9 cellular contexts compared by ENCODE assay signal in the genomic region with DNA sequence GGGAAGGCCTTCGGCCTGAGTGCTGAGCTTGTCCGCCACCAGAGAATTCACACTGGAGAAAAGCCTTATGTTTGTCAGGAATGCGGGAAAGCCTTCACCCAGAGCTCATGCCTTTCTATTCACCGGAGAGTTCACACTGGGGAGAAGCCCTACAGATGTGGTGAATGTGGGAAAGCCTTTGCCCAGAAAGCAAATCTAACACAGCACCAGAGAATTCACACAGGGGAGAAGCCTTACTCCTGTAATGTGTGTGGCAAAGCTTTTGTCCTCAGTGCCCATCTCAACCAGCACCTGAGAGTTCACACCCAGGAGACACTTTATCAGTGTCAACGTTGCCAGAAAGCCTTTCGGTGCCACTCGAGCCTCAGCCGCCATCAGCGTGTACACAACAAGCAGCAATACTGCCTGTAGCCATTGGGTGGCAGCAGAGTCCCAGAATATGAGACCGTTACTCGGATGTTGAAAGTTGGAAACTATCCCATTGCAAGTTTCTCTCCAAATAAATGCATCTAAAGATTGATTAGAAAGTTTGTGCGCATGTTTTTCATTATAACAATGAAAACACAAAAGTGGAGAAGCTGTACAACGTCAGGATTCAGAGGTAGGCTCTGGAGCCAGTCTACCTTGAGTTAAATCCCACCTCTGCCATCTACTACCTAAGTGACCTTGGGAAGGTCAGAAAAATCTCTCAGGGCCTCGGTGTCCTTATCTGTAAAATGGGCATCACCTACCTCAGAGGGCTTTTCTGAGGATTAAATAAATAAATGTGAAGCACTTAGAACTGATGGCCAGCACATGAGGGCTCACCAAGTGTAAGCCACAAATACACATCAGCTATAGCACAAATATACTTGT. TPM values are rescaled to one million over a fixed set of nuclear protein-coding genes. Genes with fewer than 3 reads are reported as not detected.
A peak's percentile ranks its signal among the peaks of the same experiment; 100 is the strongest.
DNase-seq lines count a peak whose midpoint lies in the region; ATAC-seq, FAIRE-seq and TF ChIP-seq lines count a peak whose summit lies in the region.
"Had no signal": no experiment of that assay in that cellular context is flagged by ENCODE, and none has a peak within 500 bp of the region (broad histone marks: within the 10 kb centered on the region; RNA-seq: fewer than 3 reads in every experiment).

No MANE protein-coding gene starts in this region.

- H3K36me3 ChIP-seq in DOHH2 (ENCODE audit: control insufficient read depth, low read length): peaks cover 64% of the 10 kb centered on the region

- no peak for TF ChIP-seq POLR2A in GM12891 (IDR thresholded peaks at IDR 0.05; ENCODE audit: low read depth, low read length)

- H3K79me2 ChIP-seq in DOHH2 (ENCODE audit: control insufficient read depth, low read length): no peaks in the 10 kb centered on the region

- ATAC-seq in left cardiac atrium: no peak
- ATAC-seq in GM21717 (IDR thresholded peaks at IDR 0.05; ENCODE audit: unreplicated experiment): no peak

- DNase-seq in NCI-H226 (peak; percentile 16), left cardiac atrium (peak; percentile 72), GM12891 (ENCODE audit: insufficient read length, low spot score) (no peak), GOT3 (lab: John Stamatoyannopoulos, UW) (no peak)
- DNase-seq in activated T-helper 1 cell treated with anti-CD3 and anti-CD28 coated beads, Interleukin-2, amount 50 U/mL, for 16 hours (ENCODE audit: low read depth in 1 of 2, low spot score in 1 of 2): peak; percentile 28 to 31
- DNase-seq in stimulated activated CD4-positive, alpha-beta T cell treated with anti-CD3 and anti-CD28 coated beads, Interleukin-12 subunit alpha, Interleukin-12 subunit beta, amount 100 ng/mL, for 4 hours: peak; percentile 56

- H3K27me3 ChIP-seq in DOHH2 (ENCODE audit: control insufficient read depth, low read length): 0 out of 2 replicates have a peak, but pooled peaks cover 2% of the 10 kb centered on the region

- H3K4me3 ChIP-seq in DOHH2 (ENCODE audit: low read length): no peak overlapping the region

- H3K9me2 ChIP-seq in DOHH2 (replicated peaks; ENCODE audit: control insufficient read depth, low read length): no peaks in the 10 kb centered on the region

- no peaks in the 10 kb centered on the region for H4K20me1 ChIP-seq in DOHH2 (ENCODE audit: control insufficient read depth, insufficient read depth, low read depth, low read length)

- peaks cover 31% of the 10 kb centered on the region; the same call in 1 of the 2 replicates for H3K9me3 ChIP-seq in DOHH2 (ENCODE audit: control insufficient read depth, insufficient read depth, low read length)

- no peak overlapping the region for H3K27ac ChIP-seq in DOHH2 (ENCODE audit: low read depth, low read length)

- no peaks in the 10 kb centered on the region for H3F3A ChIP-seq in DOHH2 (ENCODE audit: control insufficient read depth, insufficient read depth)

- H3K4me1 ChIP-seq in DOHH2 (ENCODE audit: control insufficient read depth, low read length): peaks cover 15% of the 10 kb centered on the region

- no peak overlapping the region for H3K4me2 ChIP-seq in DOHH2 (ENCODE audit: low read length)

- TF ChIP-seq CTCF in DOHH2 (IDR thresholded peaks at IDR 0.05; ENCODE audit: low read depth, low read length, poor library complexity, severe bottlenecking): peak; percentile 87

- intact Hi-C loops in left cardiac atrium (cut with DNase I): no loop called here

- no peak for FAIRE-seq in GM12891 (lab: Jason Lieb, UNC)
- FAIRE-seq: TTC549 had no signal

TF ChIP-seq in GM12891, 5 proteins besides CTCF, POLR2A, EP300 and RAD21:
- no peak for TF ChIP-seq PAX5 (IDR thresholded peaks at IDR 0.05; ENCODE audit: insufficient read depth, low read length, severe bottlenecking)
- no peak for TF ChIP-seq TAF1 (IDR thresholded peaks at IDR 0.05; ENCODE audit: low read depth, low read length)
- TF ChIP-seq POU2F2 (IDR thresholded peaks at IDR 0.05; ENCODE audit: low read depth, low read length): no peak
- TF ChIP-seq SPI1 (IDR thresholded peaks at IDR 0.05; ENCODE audit: low read depth, low read length): no peak
- no peak for TF ChIP-seq POLR2AphosphoS5 (IDR thresholded peaks at IDR 0.05; ENCODE audit: low read depth, low read length)

RNA-seq across cellular contexts. Expression of a gene that starts 21.1 kb away (rescaled TPM):
- 1 to 10 TPM; 4.3 to 6.1 TPM for total RNA-seq in left cardiac atrium
- 4.4 TPM for polyA plus RNA-seq in GM12891 (2012; ENCODE audit: low read depth, missing spikeins)

RNA-seq across cellular contexts. Expression of a gene that starts 21.7 kb away (rescaled TPM):
- total RNA-seq in left cardiac atrium: 10 to 100 TPM; 18.5 to 23.5 TPM
- 25.9 TPM for polyA plus RNA-seq in GM12891 (2012; ENCODE audit: low read depth, missing spikeins)

Comparison
In these comparisons a context has a peak if more than half of its experiments do, and no peak if none do; other contexts are left out.
1. DNase-seq: peak in NCI-H226 (single experiment), activated T-helper 1 cell treated with anti-CD3 and anti-CD28 coated beads, Interleukin-2, amount 50 U/mL, for 16 hours (2 of 2), left cardiac atrium (single experiment) and stimulated activated CD4-positive, alpha-beta T cell treated with anti-CD3 and anti-CD28 coated beads, Interleukin-12 subunit alpha, Interleukin-12 subunit beta, amount 100 ng/mL, for 4 hours (single experiment); none in GM12891 (single experiment) and GOT3 (single experiment).